ENCODE assay signal across 26 cellular contexts in genomic region chr1:108194051-108194450, GRCh38. TPM values are rescaled to one million over a fixed set of nuclear protein-coding genes. Genes with fewer than 3 reads are reported as not detected.
"Had no signal": no experiment of that assay in that cellular context is flagged by ENCODE, and none has a peak within 500 bp of the region (broad histone marks: within the 10 kb centered on the region; RNA-seq: fewer than 3 reads in every experiment).

No MANE protein-coding gene starts in this region.

- H3K27me3 Mint-ChIP-seq: natural killer cell treated with Interleukin-12 subunit alpha and Interleukin-12 subunit beta and Interleukin-15 and Interleukin-18, amount 100 ng/mL, for 72 hours had no signal

- H3K36me3 ChIP-seq: ovary, thyroid gland, uterus had no signal

- H3K4me1 ChIP-seq: foreskin keratinocyte, uterus had no signal

- FAIRE-seq: islet of Langerhans had no signal

- H3K9me3 ChIP-seq: ovary, right atrium auricular region, suprapubic skin, thyroid gland, upper lobe of left lung, uterus had no signal

- H3K27ac ChIP-seq: coronary artery, foreskin keratinocyte, neural progenitor cell, ovary, right atrium auricular region, suprapubic skin, thyroid gland, upper lobe of left lung, uterus had no signal

- H3K4me3 Mint-ChIP-seq: mesothelial cell of epicardium; natural killer cell treated with Interleukin-12 subunit alpha and Interleukin-12 subunit beta and Interleukin-15 and Interleukin-18, amount 100 ng/mL, for 72 hours; neural progenitor cell had no signal

- DNase-seq: effector CD4-positive, alpha-beta T cell; foreskin keratinocyte; heart left ventricle; hypothalamus; kidney glomerular epithelial cell; mammary epithelial cell; nucleus accumbens; ovary; stimulated activated CD4-positive, alpha-beta T cell treated with anti-CD3 and anti-CD28 coated beads, Interleukin-2, amount 100 ng/mL, for 48 hours; stimulated activated naive CD4-positive, alpha-beta T cell treated with Interleukin-2 at 50 U/mL for 16 hours; thyroid gland; upper lobe of left lung; uterus had no signal

- H3K27ac Mint-ChIP-seq: mesothelial cell of epicardium; natural killer cell treated with Interleukin-12 subunit alpha and Interleukin-12 subunit beta and Interleukin-15 and Interleukin-18, amount 100 ng/mL, for 72 hours; neural progenitor cell had no signal

- H3K4me3 ChIP-seq: coronary artery, heart left ventricle, neural progenitor cell, ovary, right atrium auricular region, smooth muscle cell, suprapubic skin, thyroid gland, upper lobe of left lung, uterus had no signal

- H3K9ac ChIP-seq: neural progenitor cell had no signal

- H2AFZ ChIP-seq: neural progenitor cell had no signal

- H3K27me3 ChIP-seq: foreskin keratinocyte, heart left ventricle, neural progenitor cell, ovary, right atrium auricular region, suprapubic skin, thyroid gland, upper lobe of left lung, uterus had no signal

- H3K4me2 ChIP-seq: neural progenitor cell, smooth muscle cell had no signal

- ATAC-seq: foreskin keratinocyte; heart left ventricle; natural killer cell treated with Interleukin-12 subunit alpha and Interleukin-12 subunit beta and Interleukin-15 and Interleukin-18, amount 100 ng/mL, for 72 hours had no signal

RNA-seq across cellular contexts. Expression of gene NBPF4, which starts 49.8 kb away (rescaled TPM):
- total RNA-seq: chondrocyte; dermis microvascular lymphatic vessel endothelial cell; foreskin keratinocyte; glomerular endothelial cell; heart left ventricle; lower leg skin; mammary epithelial cell; mesothelial cell of epicardium; natural killer cell treated with Interleukin-12 subunit alpha and Interleukin-12 subunit beta and Interleukin-15 and Interleukin-18, amount 100 ng/mL, for 72 hours; ovary; posterior vena cava; right atrium auricular region; smooth muscle cell; suprapubic skin; thyroid gland; upper lobe of left lung had no signal
- polyA plus RNA-seq: foreskin keratinocyte, heart left ventricle, mammary epithelial cell, smooth muscle cell had no signal
